Comparison of ENCODE assay signal across 34 cellular contexts in the genomic region with DNA sequence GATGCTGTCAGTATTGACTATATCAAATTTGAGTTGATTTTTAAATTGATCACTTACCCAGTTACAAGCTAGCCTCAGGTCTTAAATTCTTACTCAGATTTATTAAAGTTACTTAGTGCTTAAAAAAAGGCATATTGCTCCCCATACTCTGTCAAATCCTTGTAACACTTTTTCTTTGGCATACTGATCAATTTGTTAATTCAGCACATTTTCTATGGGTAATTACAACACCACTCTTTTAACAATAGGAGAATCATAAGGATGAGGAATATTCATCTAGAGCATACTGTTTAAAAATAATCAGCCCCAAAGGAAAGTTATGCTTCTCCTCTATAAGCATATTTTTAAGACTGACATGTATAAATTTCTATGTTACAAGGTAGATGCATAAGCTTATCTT.
"Had no signal": no experiment of that assay in that cellular context is flagged by ENCODE, and none has a peak within 500 bp of the region (broad histone marks: within the 10 kb centered on the region; RNA-seq: fewer than 3 reads in every experiment).

No MANE protein-coding gene starts in this region.

- H3K4me1 ChIP-seq: adrenal gland, ascending aorta, body of pancreas, breast epithelium had no signal

- DNase-seq: activated effector memory CD4-positive, alpha-beta T cell treated with anti-CD3 and anti-CD28 coated beads, Interleukin-2, amount 50 U/mL, for 16 hours; activated effector memory CD4-positive, alpha-beta T cell treated with Interleukin-2 at 50 U/mL for 16 hours; activated gamma-delta T cell; activated gamma-delta T cell treated with Interleukin-2 at 50 U/mL for 16 hours; activated naive CD4-positive, alpha-beta T cell; activated naive CD4-positive, alpha-beta T cell treated with anti-CD3 and anti-CD28 coated beads for 36 hours; activated naive CD4-positive, alpha-beta T cell treated with anti-CD3 and anti-CD28 coated beads, Interleukin-2, amount 10 ng/mL, durations not matched to agents 7 days and 5 days; activated naive CD4-positive, alpha-beta T cell treated with anti-CD3 and anti-CD28 coated beads, Interleukin-2, amount 50 U/mL, for 16 hours; activated naive CD4-positive, alpha-beta T cell treated with Interleukin-2 at 50 U/mL for 16 hours; activated naive CD8-positive, alpha-beta T cell treated with anti-CD3 and anti-CD28 coated beads for 36 hours; activated naive CD8-positive, alpha-beta T cell treated with anti-CD3 and anti-CD28 coated beads, Interleukin-2, amount 10 ng/mL, durations not matched to agents 7 days and 5 days; activated naive CD8-positive, alpha-beta T cell treated with anti-CD3 and anti-CD28 coated beads, Interleukin-2, amount 50 U/mL, for 24 hours; activated T-cell treated with anti-CD3 and anti-CD28 coated beads, Interleukin-2, amount 50 U/mL, for 1 hour; activated T-cell treated with anti-CD3 and anti-CD28 coated beads, Interleukin-2, amount 50 U/mL, for 24 hours; activated T-cell treated with anti-CD3 and anti-CD28 coated beads, Interleukin-2, amount 50 U/mL, for 4 hours; activated T-cell treated with anti-CD3 and anti-CD28 coated beads, Interleukin-2, amount 50 U/mL, for 48 hours; activated T-cell treated with anti-CD3 and anti-CD28 coated beads, Interleukin-2, amount 50 U/mL, for 72 hours; adrenal gland; amniotic stem cell; amygdala; anterior cingulate cortex; aorta; body of pancreas; brain microvascular endothelial cell; caudate nucleus; central memory CD4-positive, alpha-beta T cell; cerebellar nuclear complex had no signal

- H3K27me3 ChIP-seq: adrenal gland, ascending aorta, body of pancreas, brain microvascular endothelial cell, breast epithelium, cardiac muscle cell had no signal

- H3K36me3 ChIP-seq: adrenal gland, ascending aorta, brain microvascular endothelial cell, breast epithelium, cardiac muscle cell had no signal

- ATAC-seq: activated naive CD4-positive, alpha-beta T cell treated with anti-CD3 and anti-CD28 coated beads, Interleukin-2, amount 50 U/mL, for 72 hours; activated naive CD8-positive, alpha-beta T cell treated with anti-CD3 and anti-CD28 coated beads, Interleukin-2, amount 50 U/mL, for 24 hours; activated T-cell treated with anti-CD3 and anti-CD28 coated beads, Interleukin-2, amount 50 U/mL, for 4 hours; activated T-cell treated with anti-CD3 and anti-CD28 coated beads, Interleukin-2, amount 50 U/mL, for 72 hours; activated T-helper 17 cell treated with anti-CD3 and anti-CD28 coated beads, Interleukin-2, amount 50 U/mL, for 72 hours; body of pancreas had no signal

- H3K27ac ChIP-seq: adrenal gland, ascending aorta, body of pancreas, brain microvascular endothelial cell, breast epithelium, cardiac muscle cell had no signal

- FAIRE-seq: astrocyte, bronchial epithelial cell had no signal

- H3K4me3 ChIP-seq: adrenal gland, ascending aorta, body of pancreas, breast epithelium, cardiac muscle cell had no signal

- H3K9me3 ChIP-seq: adrenal gland, ascending aorta, body of pancreas, breast epithelium had no signal
